ENCODE assay signal across 20 cellular contexts in genomic region chr14:51297066-51297465, GRCh38. TPM values are rescaled to one million over a fixed set of nuclear protein-coding genes. Genes with fewer than 3 reads are reported as not detected.
DNase-seq lines count a peak whose midpoint lies in the region; ATAC-seq and TF ChIP-seq lines count a peak whose summit lies in the region.
"Had no signal": no experiment of that assay in that cellular context is flagged by ENCODE, and none has a peak within 500 bp of the region (broad histone marks: within the 10 kb centered on the region; RNA-seq: fewer than 3 reads in every experiment).

No MANE protein-coding gene starts in this region.

- peaks cover 10% of the 10 kb centered on the region for H3K4me1 Mint-ChIP-seq in GM23338
- H3K4me1 Mint-ChIP-seq in WTC11 = peaks cover 8% of the 10 kb centered on the region
- peaks cover 7% of the 10 kb centered on the region for H3K4me1 Mint-ChIP-seq in CD8-positive, alpha-beta T cell (ENCODE audit: low read depth)
- H3K4me1 Mint-ChIP-seq: CD14-positive monocyte had no signal

- ATAC-seq in GM23338 = peak; percentile 20; the same call in 1 of the 3 replicates
- 0 out of 2 replicates have a peak, but pooled peaks have one; percentile 20 for ATAC-seq in WTC11
- ATAC-seq in GM19328 (IDR thresholded peaks at IDR 0.05; ENCODE audit: unreplicated experiment) = no peak
- ATAC-seq in CD8-positive, alpha-beta T cell = no peak
- ATAC-seq: GM12878 had no signal

- peak overlapping the region; percentile 69 for H4K8ac ChIP-seq in trophoblast cell (ENCODE audit: low read depth, low read length)

- intact Hi-C loops in CD8-positive, alpha-beta T cell (cut with DNase I, micrococcal nuclease) = no loop called here

- H3K4me2 ChIP-seq in GM23338 (no peak overlapping the region), trophoblast cell (ENCODE audit: low read length) (no peak overlapping the region)
- H3K4me2 ChIP-seq: BLaER1 had no signal

- no peak overlapping the region for H3K18ac ChIP-seq in trophoblast cell (ENCODE audit: low read length)

- H3K4me3 Mint-ChIP-seq in GM23338 = no peak overlapping the region
- no peak overlapping the region for H3K4me3 Mint-ChIP-seq in WTC11
- no peak overlapping the region for H3K4me3 Mint-ChIP-seq in CD8-positive, alpha-beta T cell
- H3K4me3 Mint-ChIP-seq: CD14-positive monocyte; CD4-positive, alpha-beta memory T cell; CD4-positive, CD25-positive, alpha-beta regulatory T cell had no signal

- peaks cover 57% of the 10 kb centered on the region for H3K79me1 ChIP-seq in trophoblast cell (ENCODE audit: low read length)

- no peaks in the 10 kb centered on the region for H4K20me1 ChIP-seq in GM23338 (replicated peaks; ENCODE audit: insufficient read depth)
- H4K20me1 ChIP-seq: BLaER1 had no signal

- H3K9me3 ChIP-seq in trophoblast cell (ENCODE audit: insufficient read depth, low read depth, low read length) = no peaks in the 10 kb centered on the region
- H3K9me3 ChIP-seq in CD8-positive, alpha-beta T cell (ENCODE audit: low read length) = no peaks in the 10 kb centered on the region
- H3K9me3 ChIP-seq: BE2C, BLaER1, Caco-2 had no signal

- H3K9me2 ChIP-seq in GM23338 (ENCODE audit: insufficient read depth) = no peaks in the 10 kb centered on the region

- H2BK120ac ChIP-seq in trophoblast cell (ENCODE audit: insufficient read depth, low read length, poor library complexity) = peak overlapping the region; percentile 97

- H3K4me1 ChIP-seq in GM23338 (ENCODE audit: insufficient read depth) = peaks cover 5% of the 10 kb centered on the region
- peaks cover 20 to 25% of the 10 kb centered on the region in 2 experiments for H3K4me1 ChIP-seq in trophoblast cell (ENCODE audit: control insufficient read depth in 1 of 2, insufficient read depth in 2 of 2, low read length in 2 of 2)
- no peaks in the 10 kb centered on the region for H3K4me1 ChIP-seq in CD8-positive, alpha-beta T cell (ENCODE audit: insufficient read depth, low read length)
- H3K4me1 ChIP-seq: BLaER1, Caco-2 had no signal

- no peak overlapping the region for H2AK5ac ChIP-seq in trophoblast cell (ENCODE audit: low read length)

- no CpG with 5 or more reads among the region's 3 CpGs for WGBS in trophoblast cell (ENCODE audit: extremely low coverage, insufficient coverage, insufficient read length)

- H3K4me3 ChIP-seq in GM23338 (no peak overlapping the region), trophoblast cell (ENCODE audit: low read depth, low read length) (no peak overlapping the region)
- no peak overlapping the region for H3K4me3 ChIP-seq in CD8-positive, alpha-beta T cell (ENCODE audit: low read depth, low read length)
- H3K4me3 ChIP-seq: BLaER1, GM12878 had no signal

- H3K9me3 Mint-ChIP-seq in GM23338 (no peaks in the 10 kb centered on the region), WTC11 (no peaks in the 10 kb centered on the region)
- H3K9me3 Mint-ChIP-seq in CD8-positive, alpha-beta T cell = no peaks in the 10 kb centered on the region
- H3K9me3 Mint-ChIP-seq: CD14-positive monocyte; CD4-positive, alpha-beta memory T cell; CD4-positive, CD25-positive, alpha-beta regulatory T cell had no signal

- H2AFZ ChIP-seq in GM23338 (no peak overlapping the region), trophoblast cell (ENCODE audit: insufficient read depth, low read length, poor library complexity) (no peak overlapping the region)

- H3K27ac ChIP-seq in GM23338 (ENCODE audit: low read depth) (no peak overlapping the region), trophoblast cell (ENCODE audit: low read depth, low read length) (peak overlapping the region; percentile 89)
- no peak overlapping the region for H3K27ac ChIP-seq in CD8-positive, alpha-beta T cell (ENCODE audit: low read depth, low read length)
- H3K27ac ChIP-seq: BLaER1 had no signal

- H3K27ac Mint-ChIP-seq in GM23338 (no peak overlapping the region), WTC11 (no peak overlapping the region)
- H3K27ac Mint-ChIP-seq in CD8-positive, alpha-beta T cell = no peak overlapping the region
- H3K27ac Mint-ChIP-seq: CD14-positive monocyte; CD4-positive, alpha-beta memory T cell; CD4-positive, CD25-positive, alpha-beta regulatory T cell had no signal

- H3K4ac ChIP-seq in trophoblast cell (ENCODE audit: low read depth, low read length) = peak overlapping the region; percentile 52

- no peaks in the 10 kb centered on the region for H3K36me3 Mint-ChIP-seq in GM23338 (ENCODE audit: low read depth)
- no peaks in the 10 kb centered on the region for H3K36me3 Mint-ChIP-seq in WTC11
- H3K36me3 Mint-ChIP-seq in CD8-positive, alpha-beta T cell = no peaks in the 10 kb centered on the region
- H3K36me3 Mint-ChIP-seq: CD14-positive monocyte; CD4-positive, alpha-beta memory T cell had no signal

- no peak overlapping the region for H3K23ac ChIP-seq in trophoblast cell (ENCODE audit: low read length)

- CTCF ChIA-PET in WTC11 (lab: Charles Lee) = interaction anchor here (0.7 kb wide), 1 partner anchor 57 kb away, joined by 3 read pairs; the partner anchor contains the start of gene TMX1
- CTCF ChIA-PET in CD8-positive, alpha-beta T cell (lab: Charles Lee) = no interaction called here

- H3K27me3 Mint-ChIP-seq in GM23338 (ENCODE audit: insufficient read depth, low read depth, poor library complexity) (peaks cover 2% of the 10 kb centered on the region), WTC11 (ENCODE audit: low read depth) (no peaks in the 10 kb centered on the region)
- H3K27me3 Mint-ChIP-seq in CD8-positive, alpha-beta T cell (ENCODE audit: low read depth) = no peaks in the 10 kb centered on the region
- H3K27me3 Mint-ChIP-seq: CD4-positive, alpha-beta memory T cell; CD4-positive, CD25-positive, alpha-beta regulatory T cell had no signal

- no peaks in the 10 kb centered on the region for H3K27me3 ChIP-seq in GM23338 (ENCODE audit: insufficient read depth)
- H3K27me3 ChIP-seq in trophoblast cell (ENCODE audit: insufficient read depth, low read length) = no peaks in the 10 kb centered on the region
- H3K27me3 ChIP-seq in CD8-positive, alpha-beta T cell (ENCODE audit: insufficient read depth, low read length) = no peaks in the 10 kb centered on the region
- H3K27me3 ChIP-seq: BE2C, BLaER1 had no signal

- POLR2A ChIA-PET in WTC11 (lab: Charles Lee) = interaction anchor here (0.7 kb wide), 1 partner anchor 673 kb away, joined by 4 read pairs; no protein-coding TSS in a partner anchor
- POLR2A ChIA-PET in CD8-positive, alpha-beta T cell (lab: Charles Lee) = no interaction called here

- H3K79me2 ChIP-seq in GM23338 (replicated peaks; ENCODE audit: insufficient read depth) (no peaks in the 10 kb centered on the region), trophoblast cell (ENCODE audit: control insufficient read depth, insufficient read depth, low read length, poor library complexity) (peaks cover 5% of the 10 kb centered on the region)

- TF ChIP-seq CTCF in GM23338 (conservative IDR thresholded peaks at IDR 0.05; ENCODE audit: low read depth in 2 of 2) = no peak
- TF ChIP-seq CTCF in WTC11 (IDR thresholded peaks at IDR 0.05) = no peak
- TF ChIP-seq CTCF in CD8-positive, alpha-beta T cell (IDR thresholded peaks at IDR 0.05) = no peak

- peak overlapping the region; percentile 89 for H2BK12ac ChIP-seq in trophoblast cell (ENCODE audit: low read length)

- DNase-seq in ELF-1 (ENCODE audit: low read depth, low spot score) (peak; percentile 32), GM23338 (ENCODE audit: low spot score) (no peak), WTC11 (ENCODE audit: low spot score) (no peak), trophoblast cell (no peak), LoVo (ENCODE audit: low spot score) (no peak)
- DNase-seq in CD8-positive, alpha-beta T cell = no peak
- DNase-seq: 8988T; ACHN; BE2C; C1 segment of cervical spinal cord; Caco-2; Calu3; CD4-positive, alpha-beta memory T cell; CD4-positive, CD25-positive, alpha-beta regulatory T cell; DMS79 treated with DMSO at 0.1 percent for 48 hours; GDM1 had no signal

- peak overlapping the region; percentile 97 for H4K91ac ChIP-seq in trophoblast cell (ENCODE audit: low read depth, low read length)

- H3F3A ChIP-seq in GM23338 (replicated peaks; ENCODE audit: low read depth) = no peaks in the 10 kb centered on the region

- peak overlapping the region; percentile 95 for H2BK5ac ChIP-seq in trophoblast cell (ENCODE audit: low read depth, low read length, poor library complexity)

- H4K12ac ChIP-seq in trophoblast cell (ENCODE audit: low read depth, low read length) = no peak overlapping the region

- H3K14ac ChIP-seq in trophoblast cell (ENCODE audit: low read length) = peak overlapping the region; percentile 86

- H3K36me3 ChIP-seq in GM23338 (ENCODE audit: insufficient read depth) (no peaks in the 10 kb centered on the region), trophoblast cell (ENCODE audit: control insufficient read depth in 1 of 2, insufficient read depth in 2 of 2, low read length in 2 of 2) (no peaks in the 10 kb centered on the region)
- no peaks in the 10 kb centered on the region for H3K36me3 ChIP-seq in CD8-positive, alpha-beta T cell (ENCODE audit: insufficient read depth, low read length)
- H3K36me3 ChIP-seq: BE2C, BLaER1 had no signal

- no peak overlapping the region for H3K9ac ChIP-seq in trophoblast cell (ENCODE audit: low read length)
- H3K9ac ChIP-seq: BLaER1 had no signal

TF ChIP-seq in WTC11, 78 proteins besides CTCF, POLR2A, EP300 and RAD21:
- no peak for TF ChIP-seq ZNF219 (CRISPR knock-in tag; IDR thresholded peaks at IDR 0.05; ENCODE audit: borderline replicate concordance)
- TF ChIP-seq, protein P1, sequence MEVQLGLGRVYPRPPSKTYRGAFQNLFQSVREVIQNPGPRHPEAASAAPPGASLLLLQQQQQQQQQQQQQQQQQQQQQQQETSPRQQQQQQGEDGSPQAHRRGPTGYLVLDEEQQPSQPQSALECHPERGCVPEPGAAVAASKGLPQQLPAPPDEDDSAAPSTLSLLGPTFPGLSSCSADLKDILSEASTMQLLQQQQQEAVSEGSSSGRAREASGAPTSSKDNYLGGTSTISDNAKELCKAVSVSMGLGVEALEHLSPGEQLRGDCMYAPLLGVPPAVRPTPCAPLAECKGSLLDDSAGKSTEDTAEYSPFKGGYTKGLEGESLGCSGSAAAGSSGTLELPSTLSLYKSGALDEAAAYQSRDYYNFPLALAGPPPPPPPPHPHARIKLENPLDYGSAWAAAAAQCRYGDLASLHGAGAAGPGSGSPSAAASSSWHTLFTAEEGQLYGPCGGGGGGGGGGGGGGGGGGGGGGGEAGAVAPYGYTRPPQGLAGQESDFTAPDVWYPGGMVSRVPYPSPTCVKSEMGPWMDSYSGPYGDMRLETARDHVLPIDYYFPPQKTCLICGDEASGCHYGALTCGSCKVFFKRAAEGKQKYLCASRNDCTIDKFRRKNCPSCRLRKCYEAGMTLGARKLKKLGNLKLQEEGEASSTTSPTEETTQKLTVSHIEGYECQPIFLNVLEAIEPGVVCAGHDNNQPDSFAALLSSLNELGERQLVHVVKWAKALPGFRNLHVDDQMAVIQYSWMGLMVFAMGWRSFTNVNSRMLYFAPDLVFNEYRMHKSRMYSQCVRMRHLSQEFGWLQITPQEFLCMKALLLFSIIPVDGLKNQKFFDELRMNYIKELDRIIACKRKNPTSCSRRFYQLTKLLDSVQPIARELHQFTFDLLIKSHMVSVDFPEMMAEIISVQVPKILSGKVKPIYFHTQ (CRISPR knock-in tag; IDR thresholded peaks at IDR 0.05) = no peak
TF ChIP-seq in WTC11: peak in this region for 0.

RNA-seq across cellular contexts. Expression of gene TMX1, which starts 57.0 kb away (rescaled TPM):
- 123 and 126 TPM in 2 replicates for total RNA-seq in GM23338 (2014; rRNA removed; shearing (Covaris generic))
- 49.6 and 61.5 TPM in 2 replicates for polyA plus RNA-seq in GM23338 (2016; fragmentation: Nextera tagmentation; extraction: Ambion mirVana)
- 40.9 to 43.2 TPM (median 42.6 TPM) in 3 replicates for total RNA-seq in WTC11 (2021)
- 26.8 and 27.2 TPM in 2 replicates for polyA plus RNA-seq in trophoblast cell (2013)
- 10 to 100 TPM; 10.2 to 11.1 TPM for total RNA-seq in CD8-positive, alpha-beta T cell

Comparison
In these comparisons a context has a peak if more than half of its experiments do, and no peak if none do; other contexts are left out.
1. ATAC-seq: peak in GM23338 (single experiment) and WTC11 (single experiment); none in GM19328 (single experiment) and CD8-positive, alpha-beta T cell (single experiment).